8 cellular contexts compared by ENCODE assay signal in genomic region chr6:42050011-42050896, GRCh38. TPM values are rescaled to one million over a fixed set of nuclear protein-coding genes. Genes with fewer than 3 reads are reported as not detected.
DNase-seq lines count a peak whose midpoint lies in the region; ATAC-seq and TF ChIP-seq lines count a peak whose summit lies in the region.

Gene TAF8 (plus strand): TSS chr6:42050524. CDS start chr6:42050542, 18 bp downstream.

- H3K36me3 ChIP-seq in OCI-LY1 (ENCODE audit: insufficient read depth, low read length), result peaks cover 27% of the 10 kb centered on the region

- ATAC-seq in GM21515 (IDR thresholded peaks at IDR 0.05; ENCODE audit: unreplicated experiment), result peak; percentile 73

- H3K27ac Mint-ChIP-seq in endothelial cell (ENCODE audit: unreplicated experiment), result peak within 1 kb of the TSS; percentile 98

- H3K9me3 ChIP-seq in OCI-LY1 (ENCODE audit: low read length), result no peaks in the 10 kb centered on the region

- TF ChIP-seq CTCF in OCI-LY1 (IDR thresholded peaks at IDR 0.05; ENCODE audit: low read length) (no peak), endothelial cell (IDR thresholded peaks at IDR 0.05; ENCODE audit: unreplicated experiment) (no peak)

- no peaks in the 10 kb centered on the region for H3K9me3 Mint-ChIP-seq in endothelial cell (ENCODE audit: unreplicated experiment)

- peak within 1 kb of the TSS; percentile 72 for H3K9ac ChIP-seq in OCI-LY1 (ENCODE audit: low read length)

- 0 out of 2 replicates have a peak, but pooled peaks cover 4% of the 10 kb centered on the region for H3K27me3 ChIP-seq in OCI-LY1 (ENCODE audit: insufficient read depth, low read length)

- no peaks in the 10 kb centered on the region for H3K79me2 ChIP-seq in OCI-LY1 (ENCODE audit: insufficient read depth, low read length)

- DNase-seq in D341Med (ENCODE audit: low spot score) (peak; percentile 94), HuH-7 (ENCODE audit: low spot score) (peak; percentile 95), endothelial cell (ENCODE audit: low spot score) (peak; percentile 83), midbrain (lab: John Stamatoyannopoulos, UW) (peak; percentile 95)
- DNase-seq in activated CD8-positive, alpha-beta memory T cell treated with anti-CD3 and anti-CD28 coated beads, Interleukin-2, amount 50 U/mL, for 4 hours, result peak; percentile 85
- peak; percentile 69 to 76 for DNase-seq in stimulated activated CD8-positive, alpha-beta memory T cell treated with anti-CD3 and anti-CD28 coated beads, Interleukin-2, amount 100 ng/mL, for 1 hour (ENCODE audit: low read depth in 2 of 2)

- H3K4me1 Mint-ChIP-seq in endothelial cell (ENCODE audit: unreplicated experiment), result peaks cover 25% of the 10 kb centered on the region

- H2AFZ ChIP-seq in OCI-LY1 (ENCODE audit: low read length), result peak within 1 kb of the TSS; percentile 80; the same call in 1 of the 2 replicates

- no peaks in the 10 kb centered on the region for H4K20me1 ChIP-seq in OCI-LY1 (ENCODE audit: insufficient read depth, low read length)

- H3K27ac ChIP-seq in OCI-LY1 (ENCODE audit: low read depth, low read length, poor library complexity, severe bottlenecking), result peak within 1 kb of the TSS; percentile 77

- peak within 1 kb of the TSS; percentile 96 for H3K4me3 Mint-ChIP-seq in endothelial cell (ENCODE audit: unreplicated experiment)

- H3K36me3 Mint-ChIP-seq in endothelial cell (ENCODE audit: low read depth, unreplicated experiment), result peaks cover 6% of the 10 kb centered on the region

- peak within 1 kb of the TSS; percentile 91 for H3K4me2 ChIP-seq in OCI-LY1 (ENCODE audit: low read length)

- no peaks in the 10 kb centered on the region for H3K9me2 ChIP-seq in OCI-LY1 (ENCODE audit: low read depth, low read length)

- H3K4me3 ChIP-seq in OCI-LY1 (ENCODE audit: low read depth, low read length, poor library complexity, severe bottlenecking), result peak within 1 kb of the TSS; percentile 82

- H3F3A ChIP-seq in OCI-LY1 (ENCODE audit: insufficient read depth, low read length), result 0 out of 2 replicates have a peak, but pooled peaks cover 7% of the 10 kb centered on the region

- H3K27me3 Mint-ChIP-seq in endothelial cell (ENCODE audit: unreplicated experiment), result peaks cover 13% of the 10 kb centered on the region

- H3K4me1 ChIP-seq in OCI-LY1 (ENCODE audit: insufficient read depth, low read length, severe bottlenecking), result peaks cover 54% of the 10 kb centered on the region

RNA-seq across cellular contexts. Expression of gene TAF8, which starts in this region (rescaled TPM):
- total RNA-seq in endothelial cell (ENCODE audit: unreplicated experiment), result 21.9 TPM

Comparison
In these comparisons a context has a peak if more than half of its experiments do, and no peak if none do; other contexts are left out.
1. Peak in every context shown above with its lines: DNase-seq, ATAC-seq, H3K4me3 ChIP-seq and H3K27ac ChIP-seq.